1 cellular context compared by ENCODE assay signal in genomic region chr11:85694385-85694980, GRCh38.
TF ChIP-seq lines count a peak whose summit lies in the region.

No MANE protein-coding gene starts in this region.

TF ChIP-seq in H1, 55 proteins besides CTCF, POLR2A, EP300 and RAD21:
- peak; percentile 24; the same call in 1 of the 2 replicates for TF ChIP-seq SRF (IDR thresholded peaks at IDR 0.05; ENCODE audit: low read depth, low read length)
- no peak for TF ChIP-seq MAX (IDR thresholded peaks at IDR 0.05)
TF ChIP-seq in H1: peak in this region for 1.
